Comparison of ENCODE assay signal across 10 cellular contexts in the genomic region with DNA sequence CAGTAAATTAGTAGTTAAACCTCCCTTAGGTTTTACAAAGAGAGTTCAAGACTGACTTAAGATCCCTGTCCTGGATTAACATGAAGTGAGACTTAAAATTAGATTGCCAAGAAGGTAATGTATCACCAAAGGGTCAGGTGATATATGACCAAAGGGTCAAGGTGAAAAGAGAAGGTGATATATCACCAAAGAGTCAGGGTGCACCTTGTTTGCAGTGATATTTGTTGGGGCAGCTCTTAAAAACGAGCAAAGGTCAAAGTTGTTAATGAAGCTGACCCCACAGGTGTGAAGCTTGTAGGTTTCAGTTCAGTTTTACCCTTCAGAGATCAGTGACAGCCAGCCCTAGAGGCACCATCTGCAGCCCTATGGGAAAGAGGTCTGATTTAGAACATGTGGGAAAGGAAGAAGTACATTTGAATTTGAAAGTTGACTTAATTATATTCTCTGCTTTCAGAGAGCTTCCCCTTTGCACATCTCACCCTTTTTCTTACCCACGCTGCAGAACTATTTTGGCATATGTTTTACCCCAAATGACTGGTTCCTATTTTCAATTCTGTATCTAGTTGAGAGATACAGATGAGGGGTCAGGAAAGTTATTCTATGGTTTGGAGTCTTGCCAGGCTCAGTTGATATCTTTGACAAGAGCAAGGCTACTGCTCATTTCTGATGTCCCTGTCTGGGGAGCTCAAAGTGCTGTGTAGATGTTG.
DNase-seq lines count a peak whose midpoint lies in the region; ATAC-seq and TF ChIP-seq lines count a peak whose summit lies in the region.
"Had no signal": no experiment of that assay in that cellular context is flagged by ENCODE, and none has a peak within 500 bp of the region (broad histone marks: within the 10 kb centered on the region; RNA-seq: fewer than 3 reads in every experiment).

No MANE protein-coding gene starts in this region.

- POLR2A ChIA-PET in GM10248 (lab: Yijun Ruan, JAX) (interaction anchor here (0.5 to 4.4 kb wide), 8 partner anchors 17 to 1558 kb away, joined by 3 to 75 read pairs (median 4); no protein-coding TSS in a partner anchor), RWPE1 (lab: Yijun Ruan, JAX; ENCODE audit: low non-redundant PET) (no interaction called here)

- H4K20me1 ChIP-seq in mammary epithelial cell (ENCODE audit: insufficient read depth, low read length), result no peaks in the 10 kb centered on the region

- H3K27ac ChIP-seq in transverse colon (no peak overlapping the region), RWPE1 (no peak overlapping the region), mammary epithelial cell (ENCODE audit: insufficient read depth, low read depth, low read length) (no peak overlapping the region)

- no peak for TF ChIP-seq CTCF in GM10248 (IDR thresholded peaks at IDR 0.05; ENCODE audit: control extremely low read depth, extremely low read depth, low read depth, missing control alignments)
- no peak for TF ChIP-seq CTCF in transverse colon (IDR thresholded peaks at IDR 0.05)
- no peak for TF ChIP-seq CTCF in RWPE1 (conservative IDR thresholded peaks at IDR 0.05; ENCODE audit: low read depth)
- TF ChIP-seq CTCF in mammary epithelial cell (conservative IDR thresholded peaks at IDR 0.05 in 1 of 2, IDR thresholded peaks at IDR 0.05 in 1 of 2; ENCODE audit: extremely low read depth in 1 of 2, insufficient read depth in 1 of 2, low read depth in 1 of 2, low read length in 2 of 2), result no peak

- no peaks in the 10 kb centered on the region for H3K9me3 ChIP-seq in transverse colon
- no peaks in the 10 kb centered on the region for H3K9me3 ChIP-seq in mammary epithelial cell (replicated peaks; ENCODE audit: insufficient read depth, low read length)

- peak; percentile 85 for ATAC-seq in GM19395 (IDR thresholded peaks at IDR 0.05; ENCODE audit: unreplicated experiment)
- peak; percentile 77 for ATAC-seq in HG02943 (IDR thresholded peaks at IDR 0.05; ENCODE audit: low read depth, unreplicated experiment)

- H3K79me2 ChIP-seq in mammary epithelial cell (ENCODE audit: insufficient read depth, low read length), result no peaks in the 10 kb centered on the region

- dilution Hi-C loops in mammary epithelial cell (cut with HindIII; ENCODE audit: low sequenced_read_pairs), result no loop called here

- BruUV-seq in mammary epithelial cell (replicated peaks; lab: Mats Ljungman, UMichigan), result no TSS peak

- no peak overlapping the region for H3K4me2 ChIP-seq in mammary epithelial cell (ENCODE audit: insufficient read depth, low read depth, low read length)

- 41 to 50% methylated on average over 2 of the region's 2 CpGs for WGBS in transverse colon (ENCODE audit: low coverage in 1 of 2), 2 donors
- WGBS in mammary epithelial cell (ENCODE audit: low coverage, missing lambda C conversion rate), result 44% methylated on average over 2 of the region's 2 CpGs

- no peak overlapping the region for H3K4me3 ChIP-seq in transverse colon
- no peak overlapping the region for H3K4me3 ChIP-seq in mammary epithelial cell (replicated peaks in 1 of 3; ENCODE audit: insufficient read depth in 1 of 3, low read depth in 2 of 3, low read length in 3 of 3)

- H3K36me3 ChIP-seq in transverse colon (no peaks in the 10 kb centered on the region), mammary epithelial cell (ENCODE audit: insufficient read depth, low read length) (no peaks in the 10 kb centered on the region)

- no peak overlapping the region for H3K9ac ChIP-seq in mammary epithelial cell (ENCODE audit: insufficient read depth, low read length)

- H3K4me1 ChIP-seq in transverse colon (no peaks in the 10 kb centered on the region), mammary epithelial cell (ENCODE audit: insufficient read depth, low read length) (no peaks in the 10 kb centered on the region)

- in situ Hi-C loops in transverse colon (cut with MboI; ENCODE audit: low pct_ligation_motif_present in 1 of 4, low pct_unique_long_range_greater_than_20kb in 1 of 4, low sequenced_read_pairs in 3 of 4), result no loop called here
- in situ Hi-C loops in mammary epithelial cell (cut with MboI; ENCODE audit: low sequenced_read_pairs in 2 of 2), result no loop called here

- H3K27me3 ChIP-seq in transverse colon, result no peaks in the 10 kb centered on the region
- H3K27me3 ChIP-seq in mammary epithelial cell (ENCODE audit: insufficient read depth, low read length), result no peaks in the 10 kb centered on the region

- DNase-seq in GM10248 (ENCODE audit: extremely low spot score) (peak; percentile 47), NAMALWA (ENCODE audit: low spot score) (peak; percentile 82), NCI-H345 treated with DMSO at 0.1 percent for 48 hours (lab: John Stamatoyannopoulos, UW; ENCODE audit: unreplicated experiment) (no peak), transverse colon (no peak), RWPE1 (ENCODE audit: low spot score) (no peak), mammary epithelial cell (no peak)
- DNase-seq: activated naive CD4-positive, alpha-beta T cell treated with Interleukin-2 at 50 U/mL for 16 hours; occipital lobe had no signal

- no peak overlapping the region for H2AFZ ChIP-seq in mammary epithelial cell (ENCODE audit: low read depth, low read length)

- no peak for TF ChIP-seq EP300 in transverse colon (IDR thresholded peaks at IDR 0.05; ENCODE audit: low read depth)

- intact Hi-C loops in transverse colon (cut with DNase I; ENCODE audit: low total_unique reads) (no loop called here), mammary epithelial cell (cut with micrococcal nuclease) (no loop called here)

- CTCF ChIA-PET in GM10248 (lab: Yijun Ruan, JAX) (interaction anchor here (1.0 to 10.7 kb wide), 19 partner anchors 10 to 1027 kb away, joined by 3 to 121 read pairs (median 4); no protein-coding TSS in a partner anchor), RWPE1 (lab: Yijun Ruan, JAX) (interaction anchor here (0.6 kb wide), 1 partner anchor 451 kb away, joined by 3 read pairs; no protein-coding TSS in a partner anchor), mammary epithelial cell (lab: Charles Lee; ENCODE audit: low non-redundant PET) (no interaction called here)

- no peak for TF ChIP-seq POLR2A in transverse colon (IDR thresholded peaks at IDR 0.05)

Comparison
In these comparisons a context has a peak if more than half of its experiments do, and no peak if none do; other contexts are left out.
1. DNase-seq: peak in GM10248 (single experiment) and NAMALWA (single experiment); none in NCI-H345 treated with DMSO at 0.1 percent for 48 hours (single experiment), transverse colon (single experiment), RWPE1 (single experiment) and mammary epithelial cell (single experiment).